22 cellular contexts compared by ENCODE assay signal in genomic region chr17:42109086-42109485, GRCh38. TPM values are rescaled to one million over a fixed set of nuclear protein-coding genes. Genes with fewer than 3 reads are reported as not detected.
"Had no signal": no experiment of that assay in that cellular context is flagged by ENCODE, and none has a peak within 500 bp of the region (broad histone marks: within the 10 kb centered on the region; RNA-seq: fewer than 3 reads in every experiment).

No MANE protein-coding gene starts in this region.

- H3K79me2 ChIP-seq: hepatocyte had no signal

- H3K27ac ChIP-seq: coronary artery, foreskin keratinocyte, hepatocyte, neutrophil, pancreas, stomach had no signal

- H3K36me3 Mint-ChIP-seq: type B pancreatic cell had no signal

- H3K4me2 ChIP-seq: hepatocyte had no signal

- H2AFZ ChIP-seq: hepatocyte had no signal

- H3K9me3 Mint-ChIP-seq: activated naive CD4-positive, alpha-beta T cell treated with anti-CD3 and anti-CD28 coated beads for 36 hours; mesothelial cell of epicardium; stimulated activated effector memory CD8-positive, alpha-beta T cell treated with anti-CD3 and anti-CD28 coated beads, Interleukin-12 subunit alpha, Interleukin-12 subunit beta, amount 100 ng/mL, for 72 hours; type B pancreatic cell had no signal

- ATAC-seq: foreskin keratinocyte; pancreas; sciatic nerve; stimulated activated effector memory CD8-positive, alpha-beta T cell treated with anti-CD3 and anti-CD28 coated beads, Interleukin-12 subunit alpha, Interleukin-12 subunit beta, amount 100 ng/mL, for 72 hours; T-helper 17 cell had no signal

- H3K27me3 ChIP-seq: foreskin keratinocyte, hepatocyte, neutrophil, pancreas, stomach had no signal

- H3K27ac Mint-ChIP-seq: activated naive CD4-positive, alpha-beta T cell treated with anti-CD3 and anti-CD28 coated beads for 36 hours; mesothelial cell of epicardium; type B pancreatic cell had no signal

- DNase-seq: activated CD4-positive, alpha-beta T cell treated with anti-CD3 and anti-CD28 coated beads for 4 hours; activated naive CD4-positive, alpha-beta T cell treated with anti-CD3 and anti-CD28 coated beads for 36 hours; activated T-cell treated with anti-CD3 and anti-CD28 coated beads for 4 hours; aorta; foreskin keratinocyte; islet precursor cell; stimulated activated CD4-positive, alpha-beta T cell treated with anti-CD3 and anti-CD28 coated beads, Interleukin-4, amount 100 ng/mL, for 24 hours; stomach; T-helper 17 cell had no signal

- H3K27me3 Mint-ChIP-seq: T-helper 17 cell had no signal

- H3K4me3 ChIP-seq: coronary artery, hepatocyte, pancreas, stomach had no signal

- H3K4me3 Mint-ChIP-seq: activated naive CD4-positive, alpha-beta T cell treated with anti-CD3 and anti-CD28 coated beads for 36 hours; mesothelial cell of epicardium; stimulated activated effector memory CD8-positive, alpha-beta T cell treated with anti-CD3 and anti-CD28 coated beads, Interleukin-12 subunit alpha, Interleukin-12 subunit beta, amount 100 ng/mL, for 72 hours; type B pancreatic cell had no signal

- H3K9me3 ChIP-seq: neutrophil, pancreas, stomach had no signal

RNA-seq across cellular contexts. Expression of gene ZNF385C, which starts 10.8 kb away (rescaled TPM):
- total RNA-seq: aorta, epithelial cell of proximal tubule, lung microvascular endothelial cell, pulmonary artery endothelial cell had no signal

RNA-seq across cellular contexts. Expression of gene HSPB9, which starts 13.5 kb away (rescaled TPM):
- total RNA-seq: activated naive CD4-positive, alpha-beta T cell treated with anti-CD3 and anti-CD28 coated beads for 36 hours; aorta; epithelial cell of proximal tubule; fibroblast of lung; foreskin keratinocyte; hepatocyte; lung microvascular endothelial cell; mesothelial cell of epicardium; pulmonary artery endothelial cell; sciatic nerve; stomach; T-helper 17 cell; temporal lobe had no signal
- polyA plus RNA-seq: fibroblast of lung, foreskin keratinocyte had no signal
